In the genomic region with DNA sequence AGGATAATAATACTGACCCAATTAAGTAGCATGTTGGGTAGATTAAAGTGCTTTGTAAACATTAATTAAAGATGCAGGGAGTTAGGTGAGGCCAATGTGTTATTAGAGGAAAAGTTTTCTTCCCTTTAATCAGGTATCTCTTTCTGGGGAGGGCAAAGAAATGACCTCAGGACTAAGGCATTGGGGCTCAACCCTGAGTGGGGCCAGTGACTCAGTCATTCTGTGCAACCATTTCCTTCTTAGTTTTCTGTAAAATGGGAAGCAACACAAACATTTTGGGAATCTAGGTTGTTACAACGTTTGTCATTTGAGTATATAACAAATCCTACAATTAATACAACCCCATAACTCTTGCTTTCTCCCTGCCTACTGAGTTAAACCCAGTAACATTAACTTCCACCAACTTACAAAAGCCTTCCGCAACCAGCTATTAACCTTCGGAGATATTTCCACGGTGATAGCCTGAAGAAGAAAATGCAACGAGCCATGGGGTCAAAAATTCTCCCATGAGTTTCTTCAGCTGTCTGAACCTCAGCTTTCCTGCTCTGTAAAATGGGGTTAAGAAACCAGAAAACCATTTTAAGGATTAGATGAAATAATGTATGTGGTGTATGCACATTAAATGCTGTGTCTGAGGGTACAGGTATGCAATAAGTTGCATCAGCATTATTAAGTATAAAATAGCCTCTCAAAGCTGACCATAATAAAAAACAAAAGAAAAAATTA, we compare ENCODE assay signal across 1 cellular context.
TF ChIP-seq lines count a peak whose summit lies in the region.

No MANE protein-coding gene starts in this region.

TF ChIP-seq in HepG2, 621 proteins besides CTCF, POLR2A, EP300 and RAD21 (continues in another document):
- TF ChIP-seq SIN3B (IDR thresholded peaks at IDR 0.05; ENCODE audit: low read length) (no peak), ZNF275 (CRISPR knock-in tag; IDR thresholded peaks at IDR 0.05; ENCODE audit: borderline replicate concordance) (no peak), PHB2 (IDR thresholded peaks at IDR 0.05; ENCODE audit: partially characterized antibody) (no peak), TOE1 (CRISPR knock-in tag; IDR thresholded peaks at IDR 0.05) (no peak), DMTF1 (CRISPR knock-in tag; IDR thresholded peaks at IDR 0.05) (no peak), ZNF276 (CRISPR knock-in tag; IDR thresholded peaks at IDR 0.05; ENCODE audit: low read depth) (no peak), PAX8 (CRISPR knock-in tag; IDR thresholded peaks at IDR 0.05; ENCODE audit: borderline replicate concordance) (no peak), STAG1 (CRISPR knock-in tag; IDR thresholded peaks at IDR 0.05) (no peak), CAMTA2 (CRISPR knock-in tag; IDR thresholded peaks at IDR 0.05; ENCODE audit: borderline replicate concordance) (no peak), HIVEP1 (CRISPR knock-in tag; IDR thresholded peaks at IDR 0.05) (no peak), RCOR2 (CRISPR knock-in tag; IDR thresholded peaks at IDR 0.05) (0 out of 2 replicates have a peak, but pooled peaks have one; percentile 52), E2F5 (CRISPR knock-in tag; conservative IDR thresholded peaks at IDR 0.05) (no peak), RERE (CRISPR knock-in tag; IDR thresholded peaks at IDR 0.05; ENCODE audit: low read depth) (no peak), ZNF24 (IDR thresholded peaks at IDR 0.05) (no peak), ZNF142 (CRISPR knock-in tag; IDR thresholded peaks at IDR 0.05) (no peak), KDM1A (CRISPR knock-in tag; IDR thresholded peaks at IDR 0.05) (peak; percentile 75)
- TF ChIP-seq, protein P1, sequence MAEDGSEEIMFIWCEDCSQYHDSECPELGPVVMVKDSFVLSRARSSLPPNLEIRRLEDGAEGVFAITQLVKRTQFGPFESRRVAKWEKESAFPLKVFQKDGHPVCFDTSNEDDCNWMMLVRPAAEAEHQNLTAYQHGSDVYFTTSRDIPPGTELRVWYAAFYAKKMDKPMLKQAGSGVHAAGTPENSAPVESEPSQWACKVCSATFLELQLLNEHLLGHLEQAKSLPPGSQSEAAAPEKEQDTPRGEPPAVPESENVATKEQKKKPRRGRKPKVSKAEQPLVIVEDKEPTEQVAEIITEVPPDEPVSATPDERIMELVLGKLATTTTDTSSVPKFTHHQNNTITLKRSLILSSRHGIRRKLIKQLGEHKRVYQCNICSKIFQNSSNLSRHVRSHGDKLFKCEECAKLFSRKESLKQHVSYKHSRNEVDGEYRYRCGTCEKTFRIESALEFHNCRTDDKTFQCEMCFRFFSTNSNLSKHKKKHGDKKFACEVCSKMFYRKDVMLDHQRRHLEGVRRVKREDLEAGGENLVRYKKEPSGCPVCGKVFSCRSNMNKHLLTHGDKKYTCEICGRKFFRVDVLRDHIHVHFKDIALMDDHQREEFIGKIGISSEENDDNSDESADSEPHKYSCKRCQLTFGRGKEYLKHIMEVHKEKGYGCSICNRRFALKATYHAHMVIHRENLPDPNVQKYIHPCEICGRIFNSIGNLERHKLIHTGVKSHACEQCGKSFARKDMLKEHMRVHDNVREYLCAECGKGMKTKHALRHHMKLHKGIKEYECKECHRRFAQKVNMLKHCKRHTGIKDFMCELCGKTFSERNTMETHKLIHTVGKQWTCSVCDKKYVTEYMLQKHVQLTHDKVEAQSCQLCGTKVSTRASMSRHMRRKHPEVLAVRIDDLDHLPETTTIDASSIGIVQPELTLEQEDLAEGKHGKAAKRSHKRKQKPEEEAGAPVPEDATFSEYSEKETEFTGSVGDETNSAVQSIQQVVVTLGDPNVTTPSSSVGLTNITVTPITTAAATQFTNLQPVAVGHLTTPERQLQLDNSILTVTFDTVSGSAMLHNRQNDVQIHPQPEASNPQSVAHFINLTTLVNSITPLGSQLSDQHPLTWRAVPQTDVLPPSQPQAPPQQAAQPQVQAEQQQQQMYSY (CRISPR knock-in tag; IDR thresholded peaks at IDR 0.05): no peak
- TF ChIP-seq, protein P2, sequence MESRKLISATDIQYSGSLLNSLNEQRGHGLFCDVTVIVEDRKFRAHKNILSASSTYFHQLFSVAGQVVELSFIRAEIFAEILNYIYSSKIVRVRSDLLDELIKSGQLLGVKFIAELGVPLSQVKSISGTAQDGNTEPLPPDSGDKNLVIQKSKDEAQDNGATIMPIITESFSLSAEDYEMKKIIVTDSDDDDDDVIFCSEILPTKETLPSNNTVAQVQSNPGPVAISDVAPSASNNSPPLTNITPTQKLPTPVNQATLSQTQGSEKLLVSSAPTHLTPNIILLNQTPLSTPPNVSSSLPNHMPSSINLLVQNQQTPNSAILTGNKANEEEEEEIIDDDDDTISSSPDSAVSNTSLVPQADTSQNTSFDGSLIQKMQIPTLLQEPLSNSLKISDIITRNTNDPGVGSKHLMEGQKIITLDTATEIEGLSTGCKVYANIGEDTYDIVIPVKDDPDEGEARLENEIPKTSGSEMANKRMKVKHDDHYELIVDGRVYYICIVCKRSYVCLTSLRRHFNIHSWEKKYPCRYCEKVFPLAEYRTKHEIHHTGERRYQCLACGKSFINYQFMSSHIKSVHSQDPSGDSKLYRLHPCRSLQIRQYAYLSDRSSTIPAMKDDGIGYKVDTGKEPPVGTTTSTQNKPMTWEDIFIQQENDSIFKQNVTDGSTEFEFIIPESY (CRISPR knock-in tag; IDR thresholded peaks at IDR 0.05): no peak
